In genomic region chr9:6962164-6962563, GRCh38 we compare ENCODE assay signal across 28 cellular contexts.
"Had no signal": no experiment of that assay in that cellular context is flagged by ENCODE, and none has a peak within 500 bp of the region (broad histone marks: within the 10 kb centered on the region; RNA-seq: fewer than 3 reads in every experiment).

No MANE protein-coding gene starts in this region.

- H3K27ac Mint-ChIP-seq: activated CD8-positive, alpha-beta T cell treated with anti-CD3 and anti-CD28 coated beads for 36 hours; activated T-helper 17 cell treated with anti-CD3 and anti-CD28 coated beads, Interleukin-2, amount 50 U/mL, for 72 hours; dendritic cell treated with granulocyte-macrophage colony-stimulating factor and Interleukin-4, amounts not matched to agents 40 ng/mL and 50 ng/mL, for 4 days; naive thymus-derived CD8-positive, alpha-beta T cell; T-helper 1 cell treated with Interleukin-12 subunit alpha and Interleukin-12 subunit beta and Interleukin-4 antibody, amounts not matched to agents 30 μg/mL and 1 μg/mL, for 36 hours had no signal

- H3K27me3 ChIP-seq: esophagus squamous epithelium, right atrium auricular region, suprapubic skin, tibial artery, upper lobe of right lung had no signal

- H3K9me3 ChIP-seq: esophagus squamous epithelium, right atrium auricular region, suprapubic skin, tibial artery, upper lobe of right lung had no signal

- H3K4me3 Mint-ChIP-seq: activated CD8-positive, alpha-beta T cell treated with anti-CD3 and anti-CD28 coated beads for 36 hours; activated T-cell treated with anti-CD3 and anti-CD28 coated beads, Interleukin-2, amount 50 U/mL, for 4 hours; activated T-helper 17 cell treated with anti-CD3 and anti-CD28 coated beads, Interleukin-2, amount 50 U/mL, for 72 hours; dendritic cell treated with granulocyte-macrophage colony-stimulating factor and Interleukin-4, amounts not matched to agents 40 ng/mL and 50 ng/mL, for 4 days; naive thymus-derived CD8-positive, alpha-beta T cell; neural crest cell; T-helper 1 cell treated with Interleukin-12 subunit alpha and Interleukin-12 subunit beta and Interleukin-4 antibody, amounts not matched to agents 30 μg/mL and 1 μg/mL, for 36 hours had no signal

- H3K4me3 ChIP-seq: esophagus squamous epithelium, right atrium auricular region, suprapubic skin, tibial artery, upper lobe of right lung had no signal

- H3K27ac ChIP-seq: epithelial cell of prostate, esophagus squamous epithelium, parathyroid adenoma, right atrium auricular region, suprapubic skin, tibial artery, upper lobe of right lung had no signal

- H3K79me2 ChIP-seq: parathyroid adenoma had no signal

- H3K36me3 ChIP-seq: right atrium auricular region, upper lobe of right lung had no signal

- H2AFZ ChIP-seq: parathyroid adenoma had no signal

- H3K4me1 ChIP-seq: parathyroid adenoma, suprapubic skin, tibial artery, upper lobe of right lung had no signal

- DNase-seq: activated CD4-positive, alpha-beta T cell treated with anti-CD3 and anti-CD28 coated beads, Interleukin-2, amount 50 U/mL, for 1 hour; activated CD8-positive, alpha-beta T cell treated with anti-CD3 and anti-CD28 coated beads for 36 hours; activated gamma-delta T cell treated with Interleukin-2 at 50 U/mL for 16 hours; activated naive CD4-positive, alpha-beta T cell treated with anti-CD3 and anti-CD28 coated beads, Interleukin-2, amount 50 U/mL, for 16 hours; activated T-cell treated with anti-CD3 and anti-CD28 coated beads, Interleukin-2, amount 50 U/mL, for 4 hours; amniotic stem cell; central memory CD4-positive, alpha-beta T cell; esophagus squamous epithelium; foreskin melanocyte; kidney; left colon; midbrain; naive thymus-derived CD8-positive, alpha-beta T cell; nucleus accumbens; stimulated activated CD4-positive, alpha-beta T cell treated with anti-CD3 and anti-CD28 coated beads, Interleukin-15, amount 100 ng/mL, for 24 hours; stimulated activated CD4-positive, alpha-beta T cell treated with anti-CD3 and anti-CD28 coated beads, Interleukin-2, amount 100 ng/mL, for 24 hours; stimulated activated naive CD4-positive, alpha-beta T cell; T1000; tibial artery; upper lobe of right lung had no signal

- H3K27me3 Mint-ChIP-seq: activated CD8-positive, alpha-beta T cell treated with anti-CD3 and anti-CD28 coated beads for 36 hours; activated T-helper 17 cell treated with anti-CD3 and anti-CD28 coated beads, Interleukin-2, amount 50 U/mL, for 72 hours; dendritic cell treated with granulocyte-macrophage colony-stimulating factor and Interleukin-4, amounts not matched to agents 40 ng/mL and 50 ng/mL, for 4 days; naive thymus-derived CD8-positive, alpha-beta T cell had no signal

- ATAC-seq: activated CD8-positive, alpha-beta T cell treated with anti-CD3 and anti-CD28 coated beads for 36 hours; activated T-cell treated with anti-CD3 and anti-CD28 coated beads, Interleukin-2, amount 50 U/mL, for 4 hours; activated T-helper 17 cell treated with anti-CD3 and anti-CD28 coated beads, Interleukin-2, amount 50 U/mL, for 72 hours; left colon; naive thymus-derived CD8-positive, alpha-beta T cell; upper lobe of right lung had no signal
